Comparison of ENCODE assay signal across 1 cellular context in the genomic region with DNA sequence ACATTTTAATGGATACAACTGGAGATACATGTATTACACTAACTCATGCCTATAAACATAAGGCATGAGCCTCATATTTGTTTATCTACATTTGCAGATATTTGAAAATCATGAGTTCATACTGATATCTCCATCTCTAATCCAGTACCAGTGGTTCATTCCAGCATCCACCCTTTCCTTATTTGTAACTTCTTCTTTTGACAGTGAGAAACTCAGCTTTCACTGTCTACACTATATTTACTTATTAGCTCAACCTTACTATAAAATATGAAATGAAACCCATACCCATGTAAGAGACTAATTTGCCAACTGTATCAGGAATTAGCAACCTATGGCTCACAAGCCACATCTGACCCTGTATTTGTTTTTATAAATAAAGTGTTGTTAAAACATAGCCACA.
TF ChIP-seq lines count a peak whose summit lies in the region.

No MANE protein-coding gene starts in this region.

TF ChIP-seq in HCT116, 20 proteins besides CTCF, POLR2A, EP300 and RAD21 (continued from another document):
- TF ChIP-seq, protein P1, sequence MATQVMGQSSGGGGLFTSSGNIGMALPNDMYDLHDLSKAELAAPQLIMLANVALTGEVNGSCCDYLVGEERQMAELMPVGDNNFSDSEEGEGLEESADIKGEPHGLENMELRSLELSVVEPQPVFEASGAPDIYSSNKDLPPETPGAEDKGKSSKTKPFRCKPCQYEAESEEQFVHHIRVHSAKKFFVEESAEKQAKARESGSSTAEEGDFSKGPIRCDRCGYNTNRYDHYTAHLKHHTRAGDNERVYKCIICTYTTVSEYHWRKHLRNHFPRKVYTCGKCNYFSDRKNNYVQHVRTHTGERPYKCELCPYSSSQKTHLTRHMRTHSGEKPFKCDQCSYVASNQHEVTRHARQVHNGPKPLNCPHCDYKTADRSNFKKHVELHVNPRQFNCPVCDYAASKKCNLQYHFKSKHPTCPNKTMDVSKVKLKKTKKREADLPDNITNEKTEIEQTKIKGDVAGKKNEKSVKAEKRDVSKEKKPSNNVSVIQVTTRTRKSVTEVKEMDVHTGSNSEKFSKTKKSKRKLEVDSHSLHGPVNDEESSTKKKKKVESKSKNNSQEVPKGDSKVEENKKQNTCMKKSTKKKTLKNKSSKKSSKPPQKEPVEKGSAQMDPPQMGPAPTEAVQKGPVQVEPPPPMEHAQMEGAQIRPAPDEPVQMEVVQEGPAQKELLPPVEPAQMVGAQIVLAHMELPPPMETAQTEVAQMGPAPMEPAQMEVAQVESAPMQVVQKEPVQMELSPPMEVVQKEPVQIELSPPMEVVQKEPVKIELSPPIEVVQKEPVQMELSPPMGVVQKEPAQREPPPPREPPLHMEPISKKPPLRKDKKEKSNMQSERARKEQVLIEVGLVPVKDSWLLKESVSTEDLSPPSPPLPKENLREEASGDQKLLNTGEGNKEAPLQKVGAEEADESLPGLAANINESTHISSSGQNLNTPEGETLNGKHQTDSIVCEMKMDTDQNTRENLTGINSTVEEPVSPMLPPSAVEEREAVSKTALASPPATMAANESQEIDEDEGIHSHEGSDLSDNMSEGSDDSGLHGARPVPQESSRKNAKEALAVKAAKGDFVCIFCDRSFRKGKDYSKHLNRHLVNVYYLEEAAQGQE (IDR thresholded peaks at IDR 0.05; ENCODE audit: low read depth): no peak
- no peak for TF ChIP-seq JUND (IDR thresholded peaks at IDR 0.05)
